In genomic region chr17:72502111-72502939, GRCh38 we compare ENCODE assay signal across 10 cellular contexts.
DNase-seq lines count a peak whose midpoint lies in the region; ATAC-seq and TF ChIP-seq lines count a peak whose summit lies in the region.
"Had no signal": no experiment of that assay in that cellular context is flagged by ENCODE, and none has a peak within 500 bp of the region (broad histone marks: within the 10 kb centered on the region; RNA-seq: fewer than 3 reads in every experiment).

No MANE protein-coding gene starts in this region.

- H3K27ac ChIP-seq in stomach = peak overlapping the region; percentile 67 to 87 (median 83)

- H3K36me3 ChIP-seq in stomach = no peaks in the 10 kb centered on the region

- no peak for TF ChIP-seq POLR2A in stomach (IDR thresholded peaks at IDR 0.05)

- intact Hi-C loops in stomach (cut with DNase I; ENCODE audit: low total_unique reads) = no loop called here

- H3K4me3 ChIP-seq in choroid plexus epithelial cell (ENCODE audit: low read depth, low read length) (no peak overlapping the region), stomach (peak overlapping the region in 1 of 4 donors; percentile 10)

- ATAC-seq in GM18502 (IDR thresholded peaks at IDR 0.05; ENCODE audit: poor library complexity, unreplicated experiment) = no peak

- WGBS in stomach, 5 donors = 18 to 50% (median 31%) methylated on average over 20 of the region's 20 CpGs

- TF ChIP-seq CTCF in choroid plexus epithelial cell (conservative IDR thresholded peaks at IDR 0.05; ENCODE audit: low read depth, low read length) (no peak), stomach (IDR thresholded peaks at IDR 0.05) (no peak)

- DNase-seq in NCI-H2107 (lab: John Stamatoyannopoulos, UW) = peak; percentile 55
- peak; percentile 64 for DNase-seq in choroid plexus epithelial cell (ENCODE audit: low read depth)
- peak; percentile 80 for DNase-seq in left kidney (ENCODE audit: low read depth, low spot score)
- DNase-seq in stomach = peak; percentile 70
- no peak for DNase-seq in activated T-cell treated with anti-CD3 and anti-CD28 coated beads for 4 hours
- DNase-seq in effector CD4-positive, alpha-beta T cell = no peak
- no peak for DNase-seq in activated CD4-positive, alpha-beta T cell treated with anti-CD3 and anti-CD28 coated beads, Interleukin-2, amount 50 U/mL, for 1 hour
- DNase-seq: cortex of kidney, NCI-H524 had no signal

- H3K4me1 ChIP-seq in stomach = peaks cover 12 to 52% (median 36%) of the 10 kb centered on the region in 4 donors

- no peak for TF ChIP-seq EP300 in stomach (IDR thresholded peaks at IDR 0.05)

- no peaks in the 10 kb centered on the region for H3K27me3 ChIP-seq in stomach

- H3K9me3 ChIP-seq in stomach = no peaks in the 10 kb centered on the region

Comparison
In these comparisons a context has a peak if more than half of its experiments do, and no peak if none do; other contexts are left out.
1. DNase-seq: peak in NCI-H2107 (single experiment), choroid plexus epithelial cell (single experiment), left kidney (single experiment) and stomach (single experiment); none in activated T-cell treated with anti-CD3 and anti-CD28 coated beads for 4 hours (single experiment), effector CD4-positive, alpha-beta T cell (single experiment) and activated CD4-positive, alpha-beta T cell treated with anti-CD3 and anti-CD28 coated beads, Interleukin-2, amount 50 U/mL, for 1 hour (single experiment).